17 cellular contexts compared by ENCODE assay signal in the genomic region with DNA sequence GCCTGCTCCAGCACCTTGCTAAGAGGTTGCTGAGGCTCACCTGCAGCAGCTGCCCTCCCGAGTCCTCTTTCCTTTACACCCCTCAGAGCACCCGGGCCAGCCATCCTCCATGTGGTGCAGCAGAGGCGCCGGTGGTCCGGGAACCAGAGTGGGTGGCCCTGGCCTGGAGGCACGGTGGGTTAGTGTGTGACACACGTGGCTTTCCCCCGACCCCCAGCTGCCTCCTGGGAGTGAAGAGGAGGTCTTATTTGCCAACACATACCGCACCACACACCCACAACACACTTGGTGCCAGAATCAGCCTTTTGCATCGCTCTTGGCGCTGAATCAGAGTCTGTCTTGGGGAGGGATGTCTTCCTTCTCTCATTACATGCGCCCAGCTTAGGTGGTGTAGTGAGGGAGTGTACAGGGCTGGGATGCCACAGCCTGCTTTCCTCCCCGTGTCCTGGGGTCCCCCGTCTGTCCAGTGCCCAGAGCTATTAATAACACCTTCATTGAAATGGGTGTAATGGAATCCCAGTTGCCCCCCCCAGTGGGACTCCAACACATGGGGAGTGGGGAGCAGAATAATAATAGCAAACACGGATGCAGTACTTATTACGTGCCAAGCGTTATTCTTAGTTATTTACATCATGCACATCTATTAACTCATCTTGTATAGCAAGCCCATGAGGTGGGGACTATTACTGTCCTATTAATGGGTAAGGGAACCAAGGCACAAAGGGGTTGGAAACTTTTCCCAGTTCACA. TPM values are rescaled to one million over a fixed set of nuclear protein-coding genes. Genes with fewer than 3 reads are reported as not detected.
DNase-seq lines count a peak whose midpoint lies in the region; ATAC-seq and TF ChIP-seq lines count a peak whose summit lies in the region.
"Had no signal": no experiment of that assay in that cellular context is flagged by ENCODE, and none has a peak within 500 bp of the region (broad histone marks: within the 10 kb centered on the region; RNA-seq: fewer than 3 reads in every experiment).

No MANE protein-coding gene starts in this region.

- peaks cover 6% of the 10 kb centered on the region for H3K27me3 Mint-ChIP-seq in GM23338 (ENCODE audit: insufficient read depth, low read depth, poor library complexity)
- H3K27me3 Mint-ChIP-seq: activated naive CD4-positive, alpha-beta T cell treated with anti-CD3 and anti-CD28 coated beads, Interleukin-2, amount 50 U/mL, for 24 hours had no signal

- H4K20me1 ChIP-seq in GM23338 (replicated peaks; ENCODE audit: insufficient read depth): peaks cover 36% of the 10 kb centered on the region

- H3K27me3 ChIP-seq in GM23338 (ENCODE audit: insufficient read depth) (no peaks in the 10 kb centered on the region), SJSA1 (replicated peaks) (no peaks in the 10 kb centered on the region), heart right ventricle (no peaks in the 10 kb centered on the region), gastrocnemius medialis (no peaks in the 10 kb centered on the region)

- no peaks in the 10 kb centered on the region for H3K9me2 ChIP-seq in GM23338 (ENCODE audit: insufficient read depth)

- H3K27ac ChIP-seq in GM23338 (ENCODE audit: low read depth) (0 out of 2 replicates have a peak overlapping the region, but pooled peaks have one; percentile 59), SJSA1 (no peak overlapping the region; the same call in 1 of the 2 replicates), heart right ventricle (peak overlapping the region; percentile 67 to 95 (median 85)), gastrocnemius medialis (peak overlapping the region; percentile 81 to 95 (median 92))

- no peaks in the 10 kb centered on the region for H3F3A ChIP-seq in GM23338 (replicated peaks; ENCODE audit: low read depth)

- TF ChIP-seq CTCF in GM23338 (conservative IDR thresholded peaks at IDR 0.05; ENCODE audit: low read depth in 2 of 2): no peak
- no peak for TF ChIP-seq CTCF in heart right ventricle (IDR thresholded peaks at IDR 0.05)
- TF ChIP-seq CTCF in gastrocnemius medialis (IDR thresholded peaks at IDR 0.05 in 4 of 5, conservative IDR thresholded peaks at IDR 0.05 in 1 of 5): no peak

- H3K36me3 ChIP-seq in GM23338 (ENCODE audit: insufficient read depth) (no peaks in the 10 kb centered on the region), SJSA1 (no peaks in the 10 kb centered on the region), heart right ventricle (no peaks in the 10 kb centered on the region), gastrocnemius medialis (no peaks in the 10 kb centered on the region)

- no peak overlapping the region for H3K27ac Mint-ChIP-seq in GM23338
- H3K27ac Mint-ChIP-seq: activated naive CD4-positive, alpha-beta T cell treated with anti-CD3 and anti-CD28 coated beads, Interleukin-2, amount 50 U/mL, for 24 hours had no signal

- WGBS in heart right ventricle, 2 donors: 35 to 48% methylated on average over 17 of the region's 17 CpGs

- no peak; the same call in 2 of the 3 replicates for ATAC-seq in GM23338
- ATAC-seq in heart right ventricle: peak; percentile 7 to 67 (median 40)
- peak; percentile 52 to 58 for ATAC-seq in gastrocnemius medialis
- ATAC-seq in GM21423 (IDR thresholded peaks at IDR 0.05; ENCODE audit: unreplicated experiment): no peak
- no peak for ATAC-seq in GM18858 (IDR thresholded peaks at IDR 0.05; ENCODE audit: unreplicated experiment)

- peaks cover 54% of the 10 kb centered on the region for H3K79me2 ChIP-seq in GM23338 (replicated peaks; ENCODE audit: insufficient read depth)

- intact Hi-C loops in heart right ventricle (cut with DNase I) (loop anchor here in 8 of 10 donors (2.0 to 10.0 kb wide), 5 partner anchors 30 to 88 kb away; partner anchors contain the start of gene DYRK3 (in 2 of the 8)), gastrocnemius medialis (cut with DNase I; ENCODE audit: low total_unique reads) (loop anchor here (2.0 to 5.0 kb wide), 3 partner anchors 22 to 169 kb away; no protein-coding TSS in a partner anchor)

- H3K9me3 Mint-ChIP-seq in GM23338: no peaks in the 10 kb centered on the region; the same call in 2 of the 3 replicates
- H3K9me3 Mint-ChIP-seq: activated naive CD4-positive, alpha-beta T cell treated with anti-CD3 and anti-CD28 coated beads, Interleukin-2, amount 50 U/mL, for 24 hours had no signal

- H3K4me1 ChIP-seq in GM23338 (ENCODE audit: insufficient read depth) (peaks cover 19% of the 10 kb centered on the region), SJSA1 (replicated peaks) (peaks cover 42% of the 10 kb centered on the region), heart right ventricle (peaks cover 36 to 100% (median 98%) of the 10 kb centered on the region in 9 donors), gastrocnemius medialis (peaks cover 84 to 87% of the 10 kb centered on the region in 2 donors)

- no peak overlapping the region for H3K4me3 Mint-ChIP-seq in GM23338
- H3K4me3 Mint-ChIP-seq: activated naive CD4-positive, alpha-beta T cell treated with anti-CD3 and anti-CD28 coated beads, Interleukin-2, amount 50 U/mL, for 24 hours had no signal

- in situ Hi-C loops in gastrocnemius medialis (cut with MboI; ENCODE audit: low sequenced_read_pairs in 4 of 4): loop anchor here in 2 of 4 donors (25.0 kb wide), 2 partner anchors 589 to 614 kb away; partner anchors contain the start of gene CD55 (in 1 of the 2)

- H3K9me3 ChIP-seq in SJSA1 (replicated peaks) (no peaks in the 10 kb centered on the region), heart right ventricle (no peaks in the 10 kb centered on the region), gastrocnemius medialis (no peaks in the 10 kb centered on the region)

- TF ChIP-seq POLR2A in gastrocnemius medialis (IDR thresholded peaks at IDR 0.05): no peak

- H3K4me2 ChIP-seq in GM23338: peak overlapping the region; percentile 43; the same call in 1 of the 2 replicates

- DNase-seq in GM23338 (ENCODE audit: low spot score) (no peak), SJSA1 (ENCODE audit: low read depth in 1 of 2, low spot score in 2 of 2) (peak; percentile 76 to 90), heart right ventricle (no peak), gastrocnemius medialis (peak in 1 of 2 donors; percentile 66), NCI-H1417 treated with DMSO at 0.1 percent for 48 hours (lab: John Stamatoyannopoulos, UW) (no peak), cortex of kidney (lab: John Stamatoyannopoulos, UW) (no peak)
- DNase-seq: activated CD4-positive, alpha-beta T cell treated with anti-CD3 and anti-CD28 coated beads, Interleukin-2, amount 50 U/mL, for 1 hour; COR-L47; effector CD4-positive, alpha-beta T cell; GOT3; hippocampal formation; NCI-H2107; small intestine had no signal

- H3K4me3 ChIP-seq in GM23338 (no peak overlapping the region), SJSA1 (no peak overlapping the region), heart right ventricle (peak overlapping the region in 5 of 10 donors; percentile 6 to 25 (median 23)), gastrocnemius medialis (peak overlapping the region in 3 of 4 donors; percentile 6 to 32 (median 15))

- H3K36me3 Mint-ChIP-seq in GM23338 (ENCODE audit: low read depth): no peaks in the 10 kb centered on the region; the same call in 2 of the 3 replicates
- H3K36me3 Mint-ChIP-seq: activated naive CD4-positive, alpha-beta T cell treated with anti-CD3 and anti-CD28 coated beads, Interleukin-2, amount 50 U/mL, for 24 hours had no signal

- no peak overlapping the region for H2AFZ ChIP-seq in GM23338

- peaks cover 27% of the 10 kb centered on the region for H3K4me1 Mint-ChIP-seq in GM23338

TF ChIP-seq in GM23338, 12 proteins besides CTCF, POLR2A, EP300 and RAD21 (continues in another document):
- TF ChIP-seq, protein P1, sequence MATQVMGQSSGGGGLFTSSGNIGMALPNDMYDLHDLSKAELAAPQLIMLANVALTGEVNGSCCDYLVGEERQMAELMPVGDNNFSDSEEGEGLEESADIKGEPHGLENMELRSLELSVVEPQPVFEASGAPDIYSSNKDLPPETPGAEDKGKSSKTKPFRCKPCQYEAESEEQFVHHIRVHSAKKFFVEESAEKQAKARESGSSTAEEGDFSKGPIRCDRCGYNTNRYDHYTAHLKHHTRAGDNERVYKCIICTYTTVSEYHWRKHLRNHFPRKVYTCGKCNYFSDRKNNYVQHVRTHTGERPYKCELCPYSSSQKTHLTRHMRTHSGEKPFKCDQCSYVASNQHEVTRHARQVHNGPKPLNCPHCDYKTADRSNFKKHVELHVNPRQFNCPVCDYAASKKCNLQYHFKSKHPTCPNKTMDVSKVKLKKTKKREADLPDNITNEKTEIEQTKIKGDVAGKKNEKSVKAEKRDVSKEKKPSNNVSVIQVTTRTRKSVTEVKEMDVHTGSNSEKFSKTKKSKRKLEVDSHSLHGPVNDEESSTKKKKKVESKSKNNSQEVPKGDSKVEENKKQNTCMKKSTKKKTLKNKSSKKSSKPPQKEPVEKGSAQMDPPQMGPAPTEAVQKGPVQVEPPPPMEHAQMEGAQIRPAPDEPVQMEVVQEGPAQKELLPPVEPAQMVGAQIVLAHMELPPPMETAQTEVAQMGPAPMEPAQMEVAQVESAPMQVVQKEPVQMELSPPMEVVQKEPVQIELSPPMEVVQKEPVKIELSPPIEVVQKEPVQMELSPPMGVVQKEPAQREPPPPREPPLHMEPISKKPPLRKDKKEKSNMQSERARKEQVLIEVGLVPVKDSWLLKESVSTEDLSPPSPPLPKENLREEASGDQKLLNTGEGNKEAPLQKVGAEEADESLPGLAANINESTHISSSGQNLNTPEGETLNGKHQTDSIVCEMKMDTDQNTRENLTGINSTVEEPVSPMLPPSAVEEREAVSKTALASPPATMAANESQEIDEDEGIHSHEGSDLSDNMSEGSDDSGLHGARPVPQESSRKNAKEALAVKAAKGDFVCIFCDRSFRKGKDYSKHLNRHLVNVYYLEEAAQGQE (IDR thresholded peaks at IDR 0.05; ENCODE audit: unreplicated experiment): no peak
- TF ChIP-seq NANOG (IDR thresholded peaks at IDR 0.05; ENCODE audit: borderline replicate concordance): no peak

RNA-seq across cellular contexts. Expression of gene MAPKAPK2, which starts 38.2 kb away (rescaled TPM):
- 30.4 and 32.1 TPM in 2 replicates for total RNA-seq in GM23338 (2014; rRNA removed; shearing (Covaris generic))
- 9.6 and 10.1 TPM in 2 replicates for polyA plus RNA-seq in GM23338 (2016; fragmentation: Nextera tagmentation; extraction: Ambion mirVana)
- 45.4 and 58.6 TPM in 2 replicates for total RNA-seq in SJSA1 (2014; rRNA removed; shearing (Covaris generic))
- total RNA-seq in heart right ventricle: 100 to 1,000 TPM; 169 to 323 (median 224) TPM
- polyA plus RNA-seq in heart right ventricle: 100 to 1,000 TPM; 101 to 144 TPM
- total RNA-seq in gastrocnemius medialis: 100 to 1,000 TPM; 115 to 207 (median 140) TPM

RNA-seq across cellular contexts. Expression of gene IL19, which starts 47.6 kb away (rescaled TPM):
- not detected in 2 replicates for total RNA-seq in GM23338 (2014; rRNA removed; shearing (Covaris generic))
- not detected in 2 replicates for polyA plus RNA-seq in GM23338 (2016; fragmentation: Nextera tagmentation; extraction: Ambion mirVana)
- total RNA-seq in SJSA1 (2014; rRNA removed; shearing (Covaris generic)): not detected in 2 replicates
- not detected for total RNA-seq in heart right ventricle
- not detected for polyA plus RNA-seq in heart right ventricle
- total RNA-seq in gastrocnemius medialis: not detected
- total RNA-seq: T-helper 1 cell treated with Interleukin-12 subunit alpha and Interleukin-12 subunit beta and Interleukin-4 antibody, amounts not matched to agents 30 ng/mL and 1 ng/mL, for 36 hours had no signal
- polyA plus RNA-seq: small intestine had no signal

RNA-seq across cellular contexts. Expression of gene IL10, which starts 49.4 kb away (rescaled TPM):
- not detected in 2 replicates for total RNA-seq in GM23338 (2014; rRNA removed; shearing (Covaris generic))
- polyA plus RNA-seq in GM23338 (2016; fragmentation: Nextera tagmentation; extraction: Ambion mirVana) (not detected in 2 replicates), heart right ventricle (1 to 10 TPM in 1 of 2 donors, under 1 TPM in 1; 0.81 to 1.1 TPM)
- not detected in 2 replicates for total RNA-seq in SJSA1 (2014; rRNA removed; shearing (Covaris generic))
- total RNA-seq in heart right ventricle (1 to 10 TPM in 3 of 10 donors, under 1 TPM in 5, not detected in 2; 0.25 to 2.6 (median 0.74) TPM), gastrocnemius medialis (under 1 TPM; 0.26 to 0.61 (median 0.34) TPM)

Comparison
In these comparisons a context has a peak if more than half of its experiments do, and no peak if none do; other contexts are left out.
1. ATAC-seq: peak in heart right ventricle (8 of 8) and gastrocnemius medialis (2 of 2); none in GM23338 (single experiment), GM21423 (single experiment) and GM18858 (single experiment).
2. DNase-seq: peak in SJSA1 (2 of 2); none in GM23338 (single experiment), heart right ventricle (0 of 2), NCI-H1417 treated with DMSO at 0.1 percent for 48 hours (single experiment) and cortex of kidney (single experiment).
3. H3K4me3 ChIP-seq: peak in gastrocnemius medialis (3 of 4); none in GM23338 (single experiment) and SJSA1 (single experiment).